In genomic region chr1:21635138-21635535, GRCh38 we compare ENCODE assay signal across 26 cellular contexts. TPM values are rescaled to one million over a fixed set of nuclear protein-coding genes. Genes with fewer than 3 reads are reported as not detected.
A peak's percentile ranks its signal among the peaks of the same experiment; 100 is the strongest.
DNase-seq lines count a peak whose midpoint lies in the region; ATAC-seq, FAIRE-seq and TF ChIP-seq lines count a peak whose summit lies in the region.
"Had no signal": no experiment of that assay in that cellular context is flagged by ENCODE, and none has a peak within 500 bp of the region (broad histone marks: within the 10 kb centered on the region; RNA-seq: fewer than 3 reads in every experiment).

No MANE protein-coding gene starts in this region.

- H3K9me3 ChIP-seq in adrenal gland (replicated peaks in 1 of 3): no peaks in the 10 kb centered on the region
- H3K9me3 ChIP-seq in kidney (ENCODE audit: control insufficient read depth in 1 of 2, low read length in 2 of 2): no peaks in the 10 kb centered on the region
- peaks cover 6% of the 10 kb centered on the region for H3K9me3 ChIP-seq in trophoblast cell (ENCODE audit: insufficient read depth, low read depth, low read length)
- H3K9me3 ChIP-seq: esophagus muscularis mucosa, gastrocnemius medialis, right atrium auricular region had no signal

- H3K4ac ChIP-seq in trophoblast cell (ENCODE audit: low read depth, low read length): no peak overlapping the region

- no peak overlapping the region for H4K12ac ChIP-seq in trophoblast cell (ENCODE audit: low read depth, low read length)

- H2AFZ ChIP-seq in trophoblast cell (ENCODE audit: insufficient read depth, low read length, poor library complexity): no peak overlapping the region

- H3K18ac ChIP-seq in trophoblast cell (ENCODE audit: low read length): no peak overlapping the region

- intact Hi-C loops in adrenal gland (cut with DNase I): no loop called here
- intact Hi-C loops in kidney (cut with DNase I): no loop called here

- TF ChIP-seq POLR2A in adrenal gland (IDR thresholded peaks at IDR 0.05): no peak

- H3K27me3 ChIP-seq in adrenal gland (no peaks in the 10 kb centered on the region), trophoblast cell (ENCODE audit: insufficient read depth, low read length) (no peaks in the 10 kb centered on the region)
- H3K27me3 ChIP-seq: right atrium auricular region had no signal

- no peak overlapping the region for H2AK5ac ChIP-seq in trophoblast cell (ENCODE audit: low read length)

- DNase-seq in Caki2 (ENCODE audit: low read depth) (peak; percentile 85), adrenal gland (no peak), kidney (no peak), renal cortical epithelial cell (ENCODE audit: low read depth) (peak; percentile 70), trophoblast cell (no peak), DMS53 treated with DMSO at 0.1 percent for 48 hours (lab: John Stamatoyannopoulos, UW; ENCODE audit: unreplicated experiment) (no peak)
- DNase-seq: CD4-positive, CD25-positive, alpha-beta regulatory T cell; effector CD8-positive, alpha-beta T cell; gastrocnemius medialis; GF-D8; islet precursor cell; NCI-H1105; NCI-H2081; NCI-H446; NK-92 treated with Interleukin-12 subunit alpha and Interleukin-12 subunit beta, amount 100 ng/mL, for 24 hours; occipital lobe; RPMI8226; stimulated activated CD4-positive, alpha-beta T cell treated with anti-CD3 and anti-CD28 coated beads, Interleukin-12 subunit alpha, Interleukin-12 subunit beta, amount 100 ng/mL, for 4 hours; T-helper 2 cell had no signal

- no peak overlapping the region for H3K4me2 ChIP-seq in trophoblast cell (ENCODE audit: low read length)

- H3K27ac ChIP-seq in adrenal gland: peak overlapping the region in 3 of 5 donors; percentile 24 to 79 (median 75)
- peak overlapping the region; percentile 90 to 94 for H3K27ac ChIP-seq in kidney (ENCODE audit: low read depth in 2 of 2, low read length in 2 of 2)
- no peak overlapping the region for H3K27ac ChIP-seq in trophoblast cell (ENCODE audit: low read depth, low read length)
- H3K27ac ChIP-seq: esophagus muscularis mucosa, gastrocnemius medialis, right atrium auricular region, SK-N-MC had no signal

- TF ChIP-seq CTCF in adrenal gland (IDR thresholded peaks at IDR 0.05) (no peak), kidney (IDR thresholded peaks at IDR 0.05; ENCODE audit: borderline replicate concordance, extremely low read depth, insufficient read depth) (no peak)

- H2BK12ac ChIP-seq in trophoblast cell (ENCODE audit: low read length): no peak overlapping the region

- peaks cover 23 to 40% of the 10 kb centered on the region in 2 donors for H3K4me1 ChIP-seq in adrenal gland (replicated peaks in 1 of 2)
- peaks cover 31 to 44% of the 10 kb centered on the region in 2 donors for H3K4me1 ChIP-seq in kidney (ENCODE audit: control insufficient read depth in 1 of 2, insufficient read depth in 1 of 2, low read depth in 1 of 2, low read length in 2 of 2)
- H3K4me1 ChIP-seq in trophoblast cell (ENCODE audit: control insufficient read depth in 1 of 2, insufficient read depth in 2 of 2, low read length in 2 of 2): peaks cover 4 to 8% of the 10 kb centered on the region in 2 experiments

- no peak overlapping the region for H3K4me3 ChIP-seq in adrenal gland
- no peak overlapping the region for H3K4me3 ChIP-seq in kidney (ENCODE audit: low read length in 2 of 2)
- H3K4me3 ChIP-seq in trophoblast cell (ENCODE audit: low read depth, low read length): no peak overlapping the region
- H3K4me3 ChIP-seq: esophagus muscularis mucosa, gastrocnemius medialis, right atrium auricular region, SK-N-MC had no signal

- H3K23ac ChIP-seq in trophoblast cell (ENCODE audit: low read length): no peak overlapping the region

- no peak overlapping the region for H3K14ac ChIP-seq in trophoblast cell (ENCODE audit: low read length)

- H3K36me3 ChIP-seq in adrenal gland (replicated peaks in 1 of 2) (no peaks in the 10 kb centered on the region), kidney (ENCODE audit: control insufficient read depth in 1 of 2, insufficient read depth in 2 of 2, low read length in 2 of 2) (peaks cover 0 to 4% of the 10 kb centered on the region in 2 donors), trophoblast cell (ENCODE audit: control insufficient read depth in 1 of 2, insufficient read depth in 2 of 2, low read length in 2 of 2) (no peaks in the 10 kb centered on the region)
- H3K36me3 ChIP-seq: esophagus muscularis mucosa, gastrocnemius medialis, right atrium auricular region had no signal

- in situ Hi-C loops in Caki2 (cut with HindIII; ENCODE audit: low pct_unique_long_range_greater_than_20kb, low sequenced_read_pairs): no loop called here

- H3K79me1 ChIP-seq in trophoblast cell (ENCODE audit: low read length): no peaks in the 10 kb centered on the region

- ATAC-seq in HG03139 (IDR thresholded peaks at IDR 0.05; ENCODE audit: unreplicated experiment) (no peak), GM19452 (IDR thresholded peaks at IDR 0.05; ENCODE audit: unreplicated experiment) (no peak)
- ATAC-seq: activated naive CD4-positive, alpha-beta T cell treated with anti-CD3 and anti-CD28 coated beads, Interleukin-2, amount 50 U/mL, for 72 hours; activated T-helper 17 cell treated with anti-CD3 and anti-CD28 coated beads, Interleukin-2, amount 50 U/mL, for 72 hours; gastrocnemius medialis had no signal

- H3K9ac ChIP-seq in kidney (ENCODE audit: low read length in 2 of 2) (peak overlapping the region in 1 of 2 donors; percentile 74), trophoblast cell (ENCODE audit: low read length) (no peak overlapping the region)

- no peak overlapping the region for H4K8ac ChIP-seq in trophoblast cell (ENCODE audit: low read depth, low read length)

- H2BK120ac ChIP-seq in trophoblast cell (ENCODE audit: insufficient read depth, low read length, poor library complexity): no peak overlapping the region

- 75 to 86% (median 81%) methylated on average over 7 of the region's 7 CpGs for WGBS in adrenal gland, 4 donors
- no CpG with 5 or more reads among the region's 7 CpGs for WGBS in trophoblast cell (ENCODE audit: extremely low coverage, insufficient coverage, insufficient read length)

- H4K91ac ChIP-seq in trophoblast cell (ENCODE audit: low read depth, low read length): no peak overlapping the region

- H2BK5ac ChIP-seq in trophoblast cell (ENCODE audit: low read depth, low read length, poor library complexity): no peak overlapping the region

- no peaks in the 10 kb centered on the region for H3K79me2 ChIP-seq in trophoblast cell (ENCODE audit: control insufficient read depth, insufficient read depth, low read length, poor library complexity)

- FAIRE-seq in kidney (lab: Jason Lieb, UNC): no peak

RNA-seq across cellular contexts. Expression of gene RAP1GAP, which starts 34.0 kb away (rescaled TPM):
- total RNA-seq in Caki2 (2014; rRNA removed; shearing (Covaris generic); ENCODE audit: low replicate concordance): 23.7 and 40.1 TPM in 2 replicates
- total RNA-seq in adrenal gland: 100 to 1,000 TPM in 3 of 8 donors, 10 to 100 TPM in 5; 52.4 to 409 (median 90.0) TPM
- 100 to 1,000 TPM in 2 of 3 donors, 10 to 100 TPM in 1; 62.4 to 250 (median 105) TPM for polyA plus RNA-seq in adrenal gland
- total RNA-seq in kidney: 39.2 TPM
- polyA plus RNA-seq in kidney (ENCODE audit: insufficient read depth, low read depth, low replicate concordance): 200 TPM
- 0.87 and 23.5 TPM in 2 replicates for total RNA-seq in renal cortical epithelial cell
- polyA plus RNA-seq in trophoblast cell (2013): 2.7 and 3.0 TPM in 2 replicates
- polyA plus RNA-seq: CD4-positive, CD25-positive, alpha-beta regulatory T cell had no signal

Comparison
In these comparisons a context has a peak if more than half of its experiments do, and no peak if none do; other contexts are left out.
1. DNase-seq: peak in Caki2 (single experiment) and renal cortical epithelial cell (single experiment); none in adrenal gland (0 of 7), kidney (single experiment), trophoblast cell (0 of 2) and DMS53 treated with DMSO at 0.1 percent for 48 hours (single experiment).